ENCODE assay signal across 8 cellular contexts in the genomic region with DNA sequence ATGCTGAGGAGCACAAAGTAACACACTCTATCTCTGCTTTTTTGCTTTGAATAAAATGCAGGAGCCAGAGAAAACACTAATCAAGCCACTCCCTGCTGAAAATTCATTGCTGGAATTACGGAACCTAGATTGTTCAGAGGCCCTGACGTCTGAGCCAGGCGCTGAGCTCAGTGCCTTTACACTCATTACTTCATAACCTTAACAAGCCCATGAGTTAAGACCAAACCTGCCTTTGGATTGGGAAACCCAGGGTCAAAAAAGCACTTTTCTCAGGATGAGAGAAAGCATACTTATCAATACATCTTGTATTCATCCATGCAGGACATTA. TPM values are rescaled to one million over a fixed set of nuclear protein-coding genes. Genes with fewer than 3 reads are reported as not detected.
DNase-seq lines count a peak whose midpoint lies in the region; ATAC-seq and TF ChIP-seq lines count a peak whose summit lies in the region.

No MANE protein-coding gene starts in this region.

- H3K4me3 Mint-ChIP-seq in neural progenitor cell: peak overlapping the region; percentile 97

- peaks cover 6% of the 10 kb centered on the region for H3K9me3 Mint-ChIP-seq in neural progenitor cell

- intact Hi-C loops in esophagus squamous epithelium (cut with DNase I): no loop called here

- H3K79me2 ChIP-seq in neural progenitor cell (ENCODE audit: low read depth): peaks cover 52% of the 10 kb centered on the region

- H3K4me3 ChIP-seq in SK-N-MC (peak overlapping the region; percentile 90), esophagus squamous epithelium (peak overlapping the region; percentile 45 to 85 (median 72)), neural progenitor cell (peak overlapping the region; percentile 88)

- H3K36me3 ChIP-seq in SK-N-MC (ENCODE audit: insufficient read depth, low read length) (peaks cover 3% of the 10 kb centered on the region; the same call in 1 of the 2 replicates), esophagus squamous epithelium (no peaks in the 10 kb centered on the region), neural progenitor cell (no peaks in the 10 kb centered on the region)

- no peak for TF ChIP-seq POLR2A in esophagus squamous epithelium (IDR thresholded peaks at IDR 0.05)

- ATAC-seq in HG03039 (IDR thresholded peaks at IDR 0.05; ENCODE audit: unreplicated experiment): peak; percentile 13

- H3K36me3 Mint-ChIP-seq in neural progenitor cell: no peaks in the 10 kb centered on the region

- peaks cover under 1% of the 10 kb centered on the region for H3F3A ChIP-seq in neural progenitor cell (ENCODE audit: low read depth)

- H3K9ac ChIP-seq in SK-N-MC (ENCODE audit: insufficient read length): peak overlapping the region; percentile 92
- no peak overlapping the region for H3K9ac ChIP-seq in neural progenitor cell

- H2AFZ ChIP-seq in neural progenitor cell (replicated peaks): peak overlapping the region; percentile 95

- H4K20me1 ChIP-seq in neural progenitor cell (ENCODE audit: low read depth): no peaks in the 10 kb centered on the region

- peaks cover 8% of the 10 kb centered on the region for H3K27me3 Mint-ChIP-seq in neural progenitor cell (ENCODE audit: insufficient read depth, low read depth)

- H3K4me1 ChIP-seq in esophagus squamous epithelium (peaks cover 10 to 59% (median 23%) of the 10 kb centered on the region in 3 donors), neural progenitor cell (peaks cover 24% of the 10 kb centered on the region)

- peak overlapping the region; percentile 80 for H3K4me2 ChIP-seq in neural progenitor cell

- H3K27ac ChIP-seq in SK-N-MC (peak overlapping the region; percentile 96), esophagus squamous epithelium (peak overlapping the region; percentile 91 to 97 (median 96)), neural progenitor cell (no peak overlapping the region)

- in situ Hi-C loops in KBM-7 (cut with MboI; ENCODE audit: low pct_unique_long_range_greater_than_20kb, low sequenced_read_pairs): no loop called here

- no peak for TF ChIP-seq CTCF in esophagus squamous epithelium (IDR thresholded peaks at IDR 0.05)
- TF ChIP-seq CTCF in neural progenitor cell (IDR thresholded peaks at IDR 0.05): no peak

- H3K4me1 Mint-ChIP-seq in neural progenitor cell: peaks cover 51% of the 10 kb centered on the region

- WGBS in esophagus squamous epithelium, 2 donors: 0 to 4% methylated on average over 3 of the region's 3 CpGs

- peak overlapping the region; percentile 97 for H3K27ac Mint-ChIP-seq in neural progenitor cell

- peak; percentile 2 for DNase-seq in activated naive CD4-positive, alpha-beta T cell treated with Interleukin-2 at 50 U/mL for 16 hours
- no peak for DNase-seq in activated naive CD4-positive, alpha-beta T cell (lab: John Stamatoyannopoulos, UW)
- no peak for DNase-seq in SK-N-MC (ENCODE audit: low read depth, low spot score)
- DNase-seq in esophagus squamous epithelium (lab: John Stamatoyannopoulos, UW): no peak
- no peak for DNase-seq in neural progenitor cell (ENCODE audit: low spot score)
- DNase-seq in KBM-7: no peak
- no peak for DNase-seq in 8988T

- H3K27me3 ChIP-seq in esophagus squamous epithelium (no peaks in the 10 kb centered on the region), neural progenitor cell (no peaks in the 10 kb centered on the region)

- no peaks in the 10 kb centered on the region for H3K9me3 ChIP-seq in SK-N-MC (ENCODE audit: low read depth, low read length)
- H3K9me3 ChIP-seq in esophagus squamous epithelium: no peaks in the 10 kb centered on the region
- H3K9me3 ChIP-seq in neural progenitor cell (ENCODE audit: low read depth): no peaks in the 10 kb centered on the region

RNA-seq across cellular contexts. Expression of a gene that starts 0.8 kb away (rescaled TPM):
- total RNA-seq in esophagus squamous epithelium (10 to 100 TPM; 13.2 to 30.1 (median 17.9) TPM), neural progenitor cell (ENCODE audit: low replicate concordance) (12.6 and 13.2 TPM in 2 replicates)
